28 cellular contexts compared by ENCODE assay signal in genomic region chr13:95338905-95339304, GRCh38.
"Had no signal": no experiment of that assay in that cellular context is flagged by ENCODE, and none has a peak within 500 bp of the region (broad histone marks: within the 10 kb centered on the region; RNA-seq: fewer than 3 reads in every experiment).

No MANE protein-coding gene starts in this region.

- H3K9me3 ChIP-seq: adrenal gland, body of pancreas, esophagus muscularis mucosa, gastrocnemius medialis had no signal

- DNase-seq: activated CD4-positive, alpha-beta memory T cell treated with anti-CD3 and anti-CD28 coated beads for 36 hours; activated CD4-positive, alpha-beta T cell treated with anti-CD3 and anti-CD28 coated beads for 36 hours; activated CD4-positive, alpha-beta T cell treated with anti-CD3 and anti-CD28 coated beads, Interleukin-2, amount 10 ng/mL, durations not matched to agents 24 days and 14 days; activated CD4-positive, CD25-positive, alpha-beta regulatory T cell; activated CD4-positive, CD25-positive, alpha-beta regulatory T cell treated with anti-CD3 and anti-CD28 coated beads, Interleukin-2, amount 50 U/mL, for 72 hours; activated CD8-positive, alpha-beta memory T cell treated with anti-CD3 and anti-CD28 coated beads, Interleukin-2, amount 10 ng/mL, durations not matched to agents 7 days and 5 days; activated CD8-positive, alpha-beta memory T cell treated with anti-CD3 and anti-CD28 coated beads, Interleukin-2, amount 50 U/mL, for 4 hours; activated CD8-positive, alpha-beta T cell treated with anti-CD3 and anti-CD28 coated beads, Interleukin-2, amount 10 ng/mL, durations not matched to agents 7 days and 5 days; activated effector memory CD4-positive, alpha-beta T cell treated with anti-CD3 and anti-CD28 coated beads, Interleukin-2, amount 50 U/mL, for 16 hours; activated naive CD4-positive, alpha-beta T cell treated with anti-CD3 and anti-CD28 coated beads for 36 hours; activated naive CD8-positive, alpha-beta T cell treated with anti-CD3 and anti-CD28 coated beads for 36 hours; activated naive CD8-positive, alpha-beta T cell treated with anti-CD3 and anti-CD28 coated beads, Interleukin-2, amount 50 U/mL, for 24 hours; activated T-cell treated with anti-CD3 and anti-CD28 coated beads, Interleukin-2, amount 50 U/mL, for 1 hour; activated T-cell treated with anti-CD3 and anti-CD28 coated beads, Interleukin-2, amount 50 U/mL, for 48 hours; adrenal gland; amygdala; aorta; body of pancreas; caudate nucleus; cortex of kidney; dermis blood vessel endothelial cell; effector CD4-positive, alpha-beta T cell; effector memory CD8-positive, alpha-beta T cell; erythroblast; foreskin keratinocyte; gastrocnemius medialis; T-helper 2 cell had no signal

- H3K36me3 ChIP-seq: adrenal gland, esophagus muscularis mucosa, gastrocnemius medialis had no signal

- ATAC-seq: activated CD4-positive, alpha-beta T cell treated with anti-CD3 and anti-CD28 coated beads for 36 hours; activated CD8-positive, alpha-beta memory T cell treated with anti-CD3 and anti-CD28 coated beads, Interleukin-2, amount 10 ng/mL, durations not matched to agents 7 days and 5 days; activated CD8-positive, alpha-beta T cell treated with anti-CD3 and anti-CD28 coated beads, Interleukin-2, amount 10 ng/mL, durations not matched to agents 7 days and 5 days; activated naive CD8-positive, alpha-beta T cell treated with anti-CD3 and anti-CD28 coated beads, Interleukin-2, amount 50 U/mL, for 24 hours; body of pancreas; effector memory CD8-positive, alpha-beta T cell; foreskin keratinocyte; gastrocnemius medialis had no signal

- H3K4me1 ChIP-seq: adrenal gland, body of pancreas, esophagus muscularis mucosa, foreskin keratinocyte had no signal

- H3K27ac ChIP-seq: adrenal gland, body of pancreas, esophagus muscularis mucosa, foreskin keratinocyte, gastrocnemius medialis had no signal

- H3K27me3 ChIP-seq: adrenal gland, body of pancreas, esophagus muscularis mucosa, foreskin keratinocyte, gastrocnemius medialis had no signal

- H3K4me3 ChIP-seq: adrenal gland, body of pancreas, esophagus muscularis mucosa, gastrocnemius medialis had no signal
